In the genomic region with DNA sequence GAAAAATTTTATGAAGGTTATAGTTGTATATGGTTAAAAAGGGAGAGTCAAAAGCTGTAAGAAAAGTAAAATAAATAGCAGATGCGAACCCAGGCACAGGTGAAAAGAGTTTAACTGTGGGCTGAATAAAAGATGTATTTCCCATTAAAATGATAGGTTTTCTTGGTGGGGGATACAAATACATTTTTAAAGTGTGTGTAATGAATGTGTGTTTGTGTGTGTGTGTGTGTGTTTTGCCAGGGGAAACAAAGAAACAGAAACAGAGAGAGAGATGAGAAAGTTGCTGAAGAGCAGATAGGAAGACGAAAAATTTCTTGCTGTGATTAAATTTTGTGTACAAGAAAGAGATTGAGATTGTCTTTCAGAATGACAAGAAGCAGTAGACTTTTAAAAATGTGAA, we compare ENCODE assay signal across 15 cellular contexts. TPM values are rescaled to one million over a fixed set of nuclear protein-coding genes. Genes with fewer than 3 reads are reported as not detected.
A peak's percentile ranks its signal among the peaks of the same experiment; 100 is the strongest.
DNase-seq lines count a peak whose midpoint lies in the region; ATAC-seq and TF ChIP-seq lines count a peak whose summit lies in the region.
"Had no signal": no experiment of that assay in that cellular context is flagged by ENCODE, and none has a peak within 500 bp of the region (broad histone marks: within the 10 kb centered on the region; RNA-seq: fewer than 3 reads in every experiment).

No MANE protein-coding gene starts in this region.

- H3K9me3 ChIP-seq in SJSA1 (replicated peaks) (no peaks in the 10 kb centered on the region), gastroesophageal sphincter (peaks cover 0 to 5% (median 0%) of the 10 kb centered on the region in 3 donors), sigmoid colon (no peaks in the 10 kb centered on the region)

- ATAC-seq in gastroesophageal sphincter (no peak), GM18909 (IDR thresholded peaks at IDR 0.05; ENCODE audit: poor library complexity, unreplicated experiment) (no peak), GM21786 (IDR thresholded peaks at IDR 0.05; ENCODE audit: unreplicated experiment) (no peak)
- ATAC-seq in stimulated activated naive CD8-positive, alpha-beta T cell treated with anti-CD3 and anti-CD28 coated beads, Interleukin-15, amount 100 ng/mL, for 72 hours: no peak
- ATAC-seq: natural killer cell had no signal

- peak overlapping the region; percentile 55 for H3K4me3 Mint-ChIP-seq in Calu3 (ENCODE audit: low read depth, unreplicated experiment)
- no peak overlapping the region for H3K4me3 Mint-ChIP-seq in stimulated activated naive CD8-positive, alpha-beta T cell treated with anti-CD3 and anti-CD28 coated beads, Interleukin-15, amount 100 ng/mL, for 72 hours
- H3K4me3 Mint-ChIP-seq: natural killer cell had no signal

- H3K36me3 ChIP-seq in SJSA1: peaks cover 25% of the 10 kb centered on the region
- H3K36me3 ChIP-seq in gastroesophageal sphincter: no peaks in the 10 kb centered on the region
- H3K36me3 ChIP-seq in sigmoid colon: no peaks in the 10 kb centered on the region

- TF ChIP-seq EP300 in gastroesophageal sphincter (IDR thresholded peaks at IDR 0.05) (no peak), sigmoid colon (IDR thresholded peaks at IDR 0.05) (no peak)

- H3K4me3 ChIP-seq in SJSA1 (no peak overlapping the region), gastroesophageal sphincter (no peak overlapping the region), sigmoid colon (no peak overlapping the region)

- H3K4me1 Mint-ChIP-seq in Calu3 (ENCODE audit: low read depth, unreplicated experiment): peaks cover 55% of the 10 kb centered on the region
- no peaks in the 10 kb centered on the region for H3K4me1 Mint-ChIP-seq in stimulated activated naive CD8-positive, alpha-beta T cell treated with anti-CD3 and anti-CD28 coated beads, Interleukin-15, amount 100 ng/mL, for 72 hours
- H3K4me1 Mint-ChIP-seq: natural killer cell had no signal

- H3K4me1 ChIP-seq in SJSA1 (replicated peaks): peaks cover 70% of the 10 kb centered on the region
- H3K4me1 ChIP-seq in gastroesophageal sphincter: peaks cover 0 to 17% (median 0%) of the 10 kb centered on the region in 3 donors
- H3K4me1 ChIP-seq in sigmoid colon: no peaks in the 10 kb centered on the region

- no TSS peak for BruUV-seq in Calu3 (replicated peaks; lab: Mats Ljungman, UMichigan)

- intact Hi-C loops in Calu3 (cut with micrococcal nuclease; ENCODE audit: unreplicated experiment): loop anchor here (5.0 kb wide), 1 partner anchor 35 kb away; no protein-coding TSS in a partner anchor
- intact Hi-C loops in sigmoid colon (cut with DNase I): no loop called here

- CTCF ChIA-PET in Calu3 (lab: Charles Lee): interaction anchor here (0.7 kb wide), 2 partner anchors 109 to 621 kb away, joined by 3 to 5 read pairs; no protein-coding TSS in a partner anchor

- TF ChIP-seq POLR2A in gastroesophageal sphincter (IDR thresholded peaks at IDR 0.05) (no peak), sigmoid colon (IDR thresholded peaks at IDR 0.05) (no peak)

- H3K27me3 Mint-ChIP-seq in Calu3 (ENCODE audit: unreplicated experiment): no peaks in the 10 kb centered on the region
- no peaks in the 10 kb centered on the region for H3K27me3 Mint-ChIP-seq in stimulated activated naive CD8-positive, alpha-beta T cell treated with anti-CD3 and anti-CD28 coated beads, Interleukin-15, amount 100 ng/mL, for 72 hours

- H3K27ac Mint-ChIP-seq in Calu3 (ENCODE audit: unreplicated experiment): peak overlapping the region; percentile 88
- H3K27ac Mint-ChIP-seq in stimulated activated naive CD8-positive, alpha-beta T cell treated with anti-CD3 and anti-CD28 coated beads, Interleukin-15, amount 100 ng/mL, for 72 hours: no peak overlapping the region
- H3K27ac Mint-ChIP-seq: natural killer cell had no signal

- H3K9me3 Mint-ChIP-seq in Calu3 (ENCODE audit: low read depth, unreplicated experiment): no peaks in the 10 kb centered on the region
- H3K9me3 Mint-ChIP-seq in stimulated activated naive CD8-positive, alpha-beta T cell treated with anti-CD3 and anti-CD28 coated beads, Interleukin-15, amount 100 ng/mL, for 72 hours: no peaks in the 10 kb centered on the region

- H3K36me3 Mint-ChIP-seq in Calu3 (ENCODE audit: insufficient read depth, unreplicated experiment): peaks cover 63% of the 10 kb centered on the region
- H3K36me3 Mint-ChIP-seq: natural killer cell had no signal

- peak overlapping the region; percentile 83 for H3K27ac ChIP-seq in SJSA1
- peak overlapping the region in 3 of 4 donors; percentile 59 to 71 (median 63) for H3K27ac ChIP-seq in gastroesophageal sphincter
- H3K27ac ChIP-seq in sigmoid colon: peak overlapping the region; percentile 19 to 77 (median 53)

- H3K27me3 ChIP-seq in SJSA1 (replicated peaks) (no peaks in the 10 kb centered on the region), gastroesophageal sphincter (no peaks in the 10 kb centered on the region), sigmoid colon (no peaks in the 10 kb centered on the region)

- no peak for TF ChIP-seq CTCF in Calu3 (IDR thresholded peaks at IDR 0.05; ENCODE audit: unreplicated experiment)
- TF ChIP-seq CTCF in gastroesophageal sphincter (IDR thresholded peaks at IDR 0.05): no peak
- no peak for TF ChIP-seq CTCF in sigmoid colon (IDR thresholded peaks at IDR 0.05)

- no peak for DNase-seq in Calu3
- DNase-seq in SJSA1 (ENCODE audit: low read depth in 1 of 2, low spot score in 2 of 2): no peak
- no peak for DNase-seq in sigmoid colon
- no peak for DNase-seq in stimulated activated naive CD8-positive, alpha-beta T cell treated with anti-CD3 and anti-CD28 coated beads, Interleukin-15, amount 100 ng/mL, for 72 hours
- DNase-seq in putamen (ENCODE audit: low spot score): no peak
- DNase-seq: amygdala, C1 segment of cervical spinal cord, erythroblast, natural killer cell, NCI-H1417, NCI-H524 treated with DMSO at 0.1 percent for 48 hours, RPMI8226 had no signal

- 77 to 89% methylated on average over 2 of the region's 2 CpGs for WGBS in gastroesophageal sphincter (ENCODE audit: low coverage in 1 of 2), 2 donors
- 50 to 75% methylated on average over 2 of the region's 2 CpGs for WGBS in sigmoid colon, 2 donors

RNA-seq across cellular contexts. Expression of gene TFPI, which starts 12.1 kb away (rescaled TPM):
- 125 and 135 TPM in 2 replicates for total RNA-seq in Calu3 (2022)
- 82.1 and 133 TPM in 2 replicates for total RNA-seq in SJSA1 (2014; rRNA removed; shearing (Covaris generic))
- total RNA-seq in gastroesophageal sphincter: 100 to 1,000 TPM in 1 of 4 donors, 10 to 100 TPM in 3; 42.6 to 141 (median 66.1) TPM
- 10 to 100 TPM; 29.3 to 83.1 (median 64.9) TPM for total RNA-seq in sigmoid colon
- polyA plus RNA-seq in sigmoid colon: 10 to 100 TPM in 2 of 3 donors, 1 to 10 TPM in 1; 2.3 to 25.8 (median 15.9) TPM
